8 cellular contexts compared by ENCODE assay signal in the genomic region with DNA sequence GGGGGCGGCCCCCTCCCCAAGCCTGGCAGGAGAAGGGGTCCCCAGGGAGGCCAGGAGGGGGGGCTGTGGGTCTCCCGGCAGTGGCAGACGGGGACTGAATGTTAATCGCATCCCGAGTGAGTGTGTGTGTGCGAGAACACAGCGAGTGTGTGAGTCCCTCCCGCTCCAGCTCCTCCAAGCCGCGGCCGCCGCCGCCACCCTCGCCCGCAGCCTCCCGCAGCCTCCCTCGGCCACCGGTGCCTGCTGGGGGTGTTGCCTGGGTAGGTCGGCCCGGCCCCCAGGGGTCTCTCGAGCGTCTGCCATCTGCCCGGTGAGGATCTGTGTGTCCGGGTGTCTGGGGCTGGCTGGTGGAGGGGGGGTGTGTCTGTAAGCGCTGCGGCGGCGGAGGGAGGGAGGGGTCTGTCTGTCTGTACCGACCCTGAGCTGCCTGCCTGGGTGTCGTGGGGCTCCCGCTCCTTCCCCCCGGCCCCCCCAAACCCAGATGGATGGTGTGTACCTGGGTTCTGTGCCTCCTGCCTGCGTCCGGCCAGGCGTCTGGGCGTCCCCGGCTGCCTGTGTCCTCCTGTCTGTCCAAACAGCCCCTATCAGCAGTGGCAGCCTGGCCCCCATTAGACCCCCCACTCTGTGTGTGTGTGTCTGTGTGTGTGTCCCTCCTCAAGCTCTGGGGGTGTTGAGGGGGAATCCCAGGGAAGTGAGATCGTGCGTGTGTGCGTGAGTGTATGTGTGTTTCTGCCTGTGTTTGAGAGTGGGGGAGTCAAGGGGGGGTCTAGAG.
A peak's percentile ranks its signal among the peaks of the same experiment; 100 is the strongest.
DNase-seq lines count a peak whose midpoint lies in the region; ATAC-seq and TF ChIP-seq lines count a peak whose summit lies in the region.

A gene (plus strand): TSS at position 110 of the 772 bp plus-strand sequence. CDS start 4,725 bp downstream, outside the sequence.

- H3K4me3 ChIP-seq in choroid plexus epithelial cell (ENCODE audit: low read depth, low read length) (peak within 1 kb of the TSS; percentile 37), parathyroid adenoma (ENCODE audit: low read depth, low read length) (peak within 1 kb of the TSS; percentile 51)

- H3K79me2 ChIP-seq in parathyroid adenoma: peaks cover 13% of the 10 kb centered on the region

- peak within 1 kb of the TSS; percentile 52 for H2AFZ ChIP-seq in parathyroid adenoma

- DNase-seq in NCI-H146 (lab: John Stamatoyannopoulos, UW) (peak; percentile 62), NCI-H146 treated with DMSO at 0.1 percent for 48 hours (lab: John Stamatoyannopoulos, UW; ENCODE audit: unreplicated experiment) (no peak), NCI-H82 (lab: John Stamatoyannopoulos, UW) (peak; percentile 89), choroid plexus epithelial cell (ENCODE audit: low read depth) (peak; percentile 51), NCI-H1048 (lab: John Stamatoyannopoulos, UW) (no peak), HPDE6-E6E7 (ENCODE audit: extremely low spot score) (no peak)

- no peak for ATAC-seq in GM21360 (IDR thresholded peaks at IDR 0.05; ENCODE audit: unreplicated experiment)

- no peaks in the 10 kb centered on the region for H3K4me1 ChIP-seq in parathyroid adenoma

- no peaks in the 10 kb centered on the region for H3K27me3 ChIP-seq in parathyroid adenoma (ENCODE audit: control insufficient read depth, insufficient read depth, low read length)

- TF ChIP-seq CTCF in choroid plexus epithelial cell (conservative IDR thresholded peaks at IDR 0.05; ENCODE audit: low read depth, low read length) (no peak), parathyroid adenoma (IDR thresholded peaks at IDR 0.05) (no peak)

- H3K36me3 ChIP-seq in parathyroid adenoma (ENCODE audit: control insufficient read depth, insufficient read depth, low read length): no peaks in the 10 kb centered on the region

- H3K9ac ChIP-seq in parathyroid adenoma: no peak within 1 kb of the TSS

- H3K27ac ChIP-seq in parathyroid adenoma: no peak within 1 kb of the TSS

- no peaks in the 10 kb centered on the region for H3K9me3 ChIP-seq in parathyroid adenoma (ENCODE audit: control insufficient read depth, low read length)

- H3K4me2 ChIP-seq in parathyroid adenoma (ENCODE audit: low read length): peak within 1 kb of the TSS; percentile 72

Comparison
In these comparisons a context has a peak if more than half of its experiments do, and no peak if none do; other contexts are left out.
1. DNase-seq: peak in NCI-H146 (single experiment), NCI-H82 (single experiment) and choroid plexus epithelial cell (single experiment); none in NCI-H146 treated with DMSO at 0.1 percent for 48 hours (single experiment), NCI-H1048 (single experiment) and HPDE6-E6E7 (single experiment).